Comparison of ENCODE assay signal across 28 cellular contexts in the genomic region with DNA sequence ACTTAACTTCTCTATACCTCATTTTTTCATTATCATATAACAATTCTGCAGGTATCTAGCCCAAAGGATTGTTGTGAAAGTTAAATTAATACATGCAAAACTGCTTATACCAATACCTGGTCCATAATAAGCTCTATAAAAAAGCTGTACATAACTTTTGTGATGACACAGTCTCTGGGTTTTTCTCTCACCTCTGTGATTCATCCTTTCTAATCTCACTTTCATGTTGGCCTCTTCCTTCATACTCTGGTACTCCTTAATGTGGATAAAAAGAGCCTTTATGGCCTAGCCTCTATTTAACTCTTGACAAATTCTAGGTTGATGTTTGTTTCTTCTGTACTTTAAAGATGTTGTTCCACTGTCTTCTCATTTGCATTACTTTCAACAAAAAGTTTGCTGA.
A peak's percentile ranks its signal among the peaks of the same experiment; 100 is the strongest.
DNase-seq lines count a peak whose midpoint lies in the region; ATAC-seq, FAIRE-seq and TF ChIP-seq lines count a peak whose summit lies in the region.
"Had no signal": no experiment of that assay in that cellular context is flagged by ENCODE, and none has a peak within 500 bp of the region (broad histone marks: within the 10 kb centered on the region; RNA-seq: fewer than 3 reads in every experiment).

No MANE protein-coding gene starts in this region.

- no peaks in the 10 kb centered on the region for H3K9me3 ChIP-seq in MM.1S (replicated peaks; ENCODE audit: insufficient read depth, low read length)
- H3K9me3 ChIP-seq: heart right ventricle, SJCRH30, uterus had no signal

- TF ChIP-seq POLR2A in GM12892 (IDR thresholded peaks at IDR 0.05; ENCODE audit: low read depth, low read length) (no peak), H54 (IDR thresholded peaks at IDR 0.05; ENCODE audit: low read depth, low read length) (no peak)

- no peak overlapping the region for H3K27ac ChIP-seq in MM.1S (ENCODE audit: low read length)
- H3K27ac ChIP-seq: dorsolateral prefrontal cortex, heart right ventricle, SJCRH30, skin epidermis, uterus had no signal

- no peak overlapping the region for H3K4me2 ChIP-seq in MM.1S (ENCODE audit: low read depth, low read length)

- DNase-seq in GM12892 (ENCODE audit: insufficient read length): no peak
- no peak for DNase-seq in H54 (ENCODE audit: insufficient read length, low spot score)
- peak; percentile 40 for DNase-seq in bronchial epithelial cell (ENCODE audit: low read depth)
- no peak for DNase-seq in MM.1S
- DNase-seq: activated CD4-positive, alpha-beta T cell treated with anti-CD3 and anti-CD28 coated beads, Interleukin-2, amount 10 ng/mL, durations not matched to agents 24 days and 14 days; activated CD8-positive, alpha-beta memory T cell treated with anti-CD3 and anti-CD28 coated beads, Interleukin-2, amount 50 U/mL, for 48 hours; activated naive CD4-positive, alpha-beta T cell treated with Interleukin-2 at 50 U/mL for 16 hours; dorsolateral prefrontal cortex; EL; heart right ventricle; HFFc6; left colon; mesendoderm; naive B cell; NCI-H1417; NCI-H510A treated with DMSO at 0.1 percent for 48 hours; SJCRH30; stimulated activated CD4-positive, alpha-beta T cell treated with anti-CD3 and anti-CD28 coated beads, Interleukin-1b, Interleukin-23, amount 100 ng/mL, for 48 hours; T-cell; uterus had no signal

- ATAC-seq in GM18867 (IDR thresholded peaks at IDR 0.05; ENCODE audit: unreplicated experiment) (peak; percentile 49), GM18498 (IDR thresholded peaks at IDR 0.05; ENCODE audit: unreplicated experiment) (no peak), GM19395 (IDR thresholded peaks at IDR 0.05; ENCODE audit: unreplicated experiment) (no peak)
- ATAC-seq: heart right ventricle, left colon, Panc1, T-cell had no signal

- H3K4me3 ChIP-seq in bronchial epithelial cell (ENCODE audit: low read depth, low read length) (no peak overlapping the region), MM.1S (ENCODE audit: low read length) (no peak overlapping the region)
- H3K4me3 ChIP-seq: dorsolateral prefrontal cortex, heart right ventricle, SJCRH30, skin epidermis, uterus had no signal

- no peaks in the 10 kb centered on the region for H3F3A ChIP-seq in MM.1S (ENCODE audit: insufficient read depth, low read length)

- H3K79me2 ChIP-seq in MM.1S (ENCODE audit: low read length): 0 out of 2 replicates have a peak, but pooled peaks cover 4% of the 10 kb centered on the region

- H4K20me1 ChIP-seq in MM.1S (ENCODE audit: insufficient read depth, low read length): no peaks in the 10 kb centered on the region

- H3K36me3 ChIP-seq in bronchial epithelial cell (ENCODE audit: control insufficient read depth, insufficient read depth, low read length): no peaks in the 10 kb centered on the region
- H3K36me3 ChIP-seq in MM.1S (replicated peaks; ENCODE audit: insufficient read depth, low read length): no peaks in the 10 kb centered on the region
- H3K36me3 ChIP-seq: heart right ventricle, SJCRH30, uterus had no signal

- FAIRE-seq in GM12892 (lab: Jason Lieb, UNC): peak; percentile 65
- peak; percentile 71 for FAIRE-seq in H54 (lab: Jason Lieb, UNC)
- FAIRE-seq in bronchial epithelial cell (lab: Jason Lieb, UNC): no peak
- FAIRE-seq: astrocyte, D721Med, endothelial cell of umbilical vein had no signal

- no peak overlapping the region for H2AFZ ChIP-seq in MM.1S (ENCODE audit: low read length)

- TF ChIP-seq CTCF in bronchial epithelial cell (IDR thresholded peaks at IDR 0.05; ENCODE audit: insufficient read depth, low read length, severe bottlenecking) (no peak), MM.1S (IDR thresholded peaks at IDR 0.05; ENCODE audit: low read length) (no peak)

- no peaks in the 10 kb centered on the region for H3K9me2 ChIP-seq in MM.1S (replicated peaks; ENCODE audit: insufficient read depth, low read length)

- H3K27me3 ChIP-seq in bronchial epithelial cell (ENCODE audit: control insufficient read depth, insufficient read depth, low read length) (no peaks in the 10 kb centered on the region), MM.1S (replicated peaks; ENCODE audit: insufficient read depth, low read length) (no peaks in the 10 kb centered on the region)
- H3K27me3 ChIP-seq: dorsolateral prefrontal cortex, heart right ventricle, SJCRH30, uterus had no signal

- peaks cover 6% of the 10 kb centered on the region; the same call in 1 of the 2 replicates for H3K4me1 ChIP-seq in MM.1S (ENCODE audit: low read length)
- H3K4me1 ChIP-seq: SJCRH30 had no signal

- no peak overlapping the region for H3K9ac ChIP-seq in MM.1S (ENCODE audit: low read length)
